In genomic region chr2:235468978-235469694, GRCh38 we compare ENCODE assay signal across 8 cellular contexts. TPM values are rescaled to one million over a fixed set of nuclear protein-coding genes. Genes with fewer than 3 reads are reported as not detected.
DNase-seq lines count a peak whose midpoint lies in the region; ATAC-seq, FAIRE-seq and TF ChIP-seq lines count a peak whose summit lies in the region.

No MANE protein-coding gene starts in this region.

- ATAC-seq in pancreas = peak; percentile 91 to 97 (median 96)
- ATAC-seq in effector memory CD8-positive, alpha-beta T cell (replicated peaks) = no peak

- H3K27ac ChIP-seq in pancreas = peak overlapping the region; percentile 56 to 90 (median 82)

- H3K36me3 Mint-ChIP-seq in type B pancreatic cell (no peaks in the 10 kb centered on the region), Caco-2 (ENCODE audit: insufficient read depth, unreplicated experiment) (no peaks in the 10 kb centered on the region)
- peaks cover 3% of the 10 kb centered on the region for H3K36me3 Mint-ChIP-seq in effector memory CD8-positive, alpha-beta T cell (ENCODE audit: insufficient read depth)

- H3K27ac Mint-ChIP-seq in type B pancreatic cell (no peak overlapping the region), Caco-2 (ENCODE audit: unreplicated experiment) (no peak overlapping the region)
- H3K27ac Mint-ChIP-seq in effector memory CD8-positive, alpha-beta T cell = no peak overlapping the region

- intact Hi-C loops in pancreas (cut with DNase I) (no loop called here), Caco-2 (cut with micrococcal nuclease; ENCODE audit: unreplicated experiment) (no loop called here)

- H3K4me3 ChIP-seq in fibroblast of mammary gland (ENCODE audit: control insufficient read depth, low read depth, low read length) = peak overlapping the region; percentile 14
- peak overlapping the region in 2 of 4 donors; percentile 12 to 15 for H3K4me3 ChIP-seq in pancreas
- H3K4me3 ChIP-seq in Caco-2 (ENCODE audit: low read depth, low read length) = no peak overlapping the region

- TF ChIP-seq CTCF in fibroblast of mammary gland (conservative IDR thresholded peaks at IDR 0.05; ENCODE audit: control insufficient read depth, insufficient read depth, low read depth, low read length) (no peak), pancreas (IDR thresholded peaks at IDR 0.05) (no peak), type B pancreatic cell (conservative IDR thresholded peaks at IDR 0.05) (no peak), Caco-2 (IDR thresholded peaks at IDR 0.05; ENCODE audit: insufficient read depth in 1 of 2, low read depth in 1 of 2, low read length in 1 of 2, severe bottlenecking in 1 of 2, unreplicated experiment in 1 of 2) (no peak)

- DNase-seq in DMS53 (lab: John Stamatoyannopoulos, UW) = peak; percentile 94
- peak; percentile 54 for DNase-seq in NCI-H526 treated with DMSO at 0.1 percent for 48 hours (lab: John Stamatoyannopoulos, UW)
- DNase-seq in fibroblast of mammary gland (ENCODE audit: low read depth) = peak; percentile 95
- DNase-seq in pancreas = peak in 4 of 6 donors; percentile 46 to 72 (median 71)
- no peak for DNase-seq in type B pancreatic cell (ENCODE audit: extremely low spot score, unreplicated experiment)
- DNase-seq in Caco-2 = no peak
- no peak for DNase-seq in effector memory CD8-positive, alpha-beta T cell
- DNase-seq in NCI-H1694 treated with DMSO at 0.1 percent for 48 hours (lab: John Stamatoyannopoulos, UW) = no peak

- H3K4me1 Mint-ChIP-seq in type B pancreatic cell (ENCODE audit: unreplicated experiment) = peaks cover 9% of the 10 kb centered on the region
- no peaks in the 10 kb centered on the region for H3K4me1 Mint-ChIP-seq in Caco-2 (ENCODE audit: low read depth, unreplicated experiment)
- no peaks in the 10 kb centered on the region for H3K4me1 Mint-ChIP-seq in effector memory CD8-positive, alpha-beta T cell (ENCODE audit: low read depth in 2 of 2)

- no peaks in the 10 kb centered on the region for H3K27me3 ChIP-seq in pancreas
- no peaks in the 10 kb centered on the region for H3K27me3 ChIP-seq in Caco-2 (replicated peaks; ENCODE audit: control insufficient read depth, insufficient read depth, low read length)

- H3K9me3 ChIP-seq in pancreas (no peaks in the 10 kb centered on the region), Caco-2 (no peaks in the 10 kb centered on the region)

- no TSS peak for BruUV-seq in Caco-2 (replicated peaks; lab: Mats Ljungman, UMichigan)

- H3K27me3 Mint-ChIP-seq in type B pancreatic cell = peaks cover 7% of the 10 kb centered on the region
- no peaks in the 10 kb centered on the region for H3K27me3 Mint-ChIP-seq in Caco-2 (ENCODE audit: insufficient read depth, unreplicated experiment)
- H3K27me3 Mint-ChIP-seq in effector memory CD8-positive, alpha-beta T cell = peaks cover 23 to 60% of the 10 kb centered on the region in 2 donors

- peaks cover 9 to 11% (median 11%) of the 10 kb centered on the region in 3 donors for H3K4me1 ChIP-seq in pancreas
- no peaks in the 10 kb centered on the region for H3K4me1 ChIP-seq in Caco-2

- H3K9me3 Mint-ChIP-seq in type B pancreatic cell = no peaks in the 10 kb centered on the region
- H3K9me3 Mint-ChIP-seq in Caco-2 (ENCODE audit: unreplicated experiment) = no peaks in the 10 kb centered on the region
- H3K9me3 Mint-ChIP-seq in effector memory CD8-positive, alpha-beta T cell = no peaks in the 10 kb centered on the region

- FAIRE-seq in pancreas (lab: Jason Lieb, UNC) = no peak

- CTCF ChIA-PET in Caco-2 (lab: Charles Lee) = no interaction called here

- 2 to 9% methylated on average over 9 of the region's 9 CpGs for WGBS in pancreas, 2 donors

- H3K36me3 ChIP-seq in pancreas = no peaks in the 10 kb centered on the region
- no peaks in the 10 kb centered on the region for H3K36me3 ChIP-seq in Caco-2 (ENCODE audit: control insufficient read depth, insufficient read depth, low read length)

- POLR2A ChIA-PET in Caco-2 (lab: Charles Lee) = no interaction called here

- H3K4me3 Mint-ChIP-seq in type B pancreatic cell (no peak overlapping the region), Caco-2 (ENCODE audit: unreplicated experiment) (no peak overlapping the region)
- H3K4me3 Mint-ChIP-seq in effector memory CD8-positive, alpha-beta T cell = no peak overlapping the region

RNA-seq across cellular contexts. Expression of gene AGAP1, which starts 24.7 kb away (rescaled TPM):
- total RNA-seq in pancreas (10 to 100 TPM; 16.1 to 27.6 (median 19.4) TPM), type B pancreatic cell (ENCODE audit: low replicate concordance) (46.3 and 52.7 TPM in 2 replicates), Caco-2 (2022) (39.5 and 41.7 TPM in 2 replicates)
- polyA plus RNA-seq in pancreas = 1 to 10 TPM; 5.0 to 6.8 TPM

Comparison
In these comparisons a context has a peak if more than half of its experiments do, and no peak if none do; other contexts are left out.
1. DNase-seq: peak in DMS53 (single experiment), NCI-H526 treated with DMSO at 0.1 percent for 48 hours (single experiment), fibroblast of mammary gland (single experiment) and pancreas (4 of 6); none in type B pancreatic cell (single experiment), Caco-2 (0 of 2), effector memory CD8-positive, alpha-beta T cell (0 of 3) and NCI-H1694 treated with DMSO at 0.1 percent for 48 hours (single experiment).